ENCODE assay signal across 17 cellular contexts in genomic region chr2:115190459-115190858, GRCh38.
DNase-seq lines count a peak whose midpoint lies in the region; TF ChIP-seq lines count a peak whose summit lies in the region.
"Had no signal": no experiment of that assay in that cellular context is flagged by ENCODE, and none has a peak within 500 bp of the region (broad histone marks: within the 10 kb centered on the region; RNA-seq: fewer than 3 reads in every experiment).

No MANE protein-coding gene starts in this region.

- peaks cover 13% of the 10 kb centered on the region for H3K4me1 Mint-ChIP-seq in endodermal cell
- H3K4me1 Mint-ChIP-seq: H9 had no signal

- no peaks in the 10 kb centered on the region for H3K27me3 Mint-ChIP-seq in endodermal cell (ENCODE audit: insufficient read depth)
- H3K27me3 Mint-ChIP-seq: CD4-positive, alpha-beta T cell had no signal

- H3K27me3 ChIP-seq in SJCRH30 (peaks cover 4% of the 10 kb centered on the region; the same call in 1 of the 2 replicates), endodermal cell (ENCODE audit: control insufficient read depth, insufficient read depth, low read length, poor library complexity, severe bottlenecking) (no peaks in the 10 kb centered on the region)

- H3K36me3 ChIP-seq in SJCRH30 (no peaks in the 10 kb centered on the region), endodermal cell (ENCODE audit: control insufficient read depth, insufficient read depth, low read length) (peaks cover 3% of the 10 kb centered on the region)

- no peak overlapping the region for H3K4me3 Mint-ChIP-seq in endodermal cell
- H3K4me3 Mint-ChIP-seq: CD4-positive, alpha-beta T cell; H9 had no signal

- DNase-seq in NCI-H82 (lab: John Stamatoyannopoulos, UW): peak; percentile 27
- no peak for DNase-seq in NCI-H82 treated with DMSO at 0.1 percent for 48 hours (lab: John Stamatoyannopoulos, UW; ENCODE audit: unreplicated experiment)
- DNase-seq in SJCRH30: peak; percentile 57 to 63
- DNase-seq in endodermal cell: peak; percentile 49
- no peak for DNase-seq in iPS-NIHi11 (ENCODE audit: low spot score)
- no peak for DNase-seq in NCI-H1105 (lab: John Stamatoyannopoulos, UW)
- no peak for DNase-seq in NCI-H526 (lab: John Stamatoyannopoulos, UW)
- DNase-seq: AML-193; Caco-2; CD4-positive, alpha-beta T cell; DND-41; EL; H9 had no signal

- H3K27ac Mint-ChIP-seq in endodermal cell: no peak overlapping the region
- H3K27ac Mint-ChIP-seq: CD4-positive, alpha-beta T cell had no signal

- H3K4me1 ChIP-seq in SJCRH30 (no peaks in the 10 kb centered on the region), endodermal cell (ENCODE audit: control insufficient read depth, insufficient read depth, low read length) (no peaks in the 10 kb centered on the region)
- H3K4me1 ChIP-seq: A549, Caco-2 had no signal

- no peak for TF ChIP-seq CTCF in endodermal cell (conservative IDR thresholded peaks at IDR 0.05)

- H3K27ac ChIP-seq in SJCRH30 (no peak overlapping the region), endodermal cell (ENCODE audit: low read depth, low read length) (no peak overlapping the region)
- H3K27ac ChIP-seq: 22Rv1, A549, C4-2B had no signal

- no peak overlapping the region for H3K4me3 ChIP-seq in SJCRH30
- no peak overlapping the region for H3K4me3 ChIP-seq in endodermal cell (ENCODE audit: low read length)
- H3K4me3 ChIP-seq: A549, GM12878 had no signal

- no peaks in the 10 kb centered on the region for H3K36me3 Mint-ChIP-seq in endodermal cell (ENCODE audit: low read depth)

- no peak overlapping the region for H3K9ac ChIP-seq in endodermal cell (ENCODE audit: extremely low read depth, low read length, poor library complexity, severe bottlenecking)

- WGBS in endodermal cell (ENCODE audit: insufficient coverage in 1 of 2, insufficient read length in 1 of 2), 2 experiments: 91 to 92% methylated on average over 10 to 13 of the region's 13 CpGs

- H3K9me3 ChIP-seq in SJCRH30 (replicated peaks) (no peaks in the 10 kb centered on the region), endodermal cell (ENCODE audit: control insufficient read depth, low read length) (peaks cover 19% of the 10 kb centered on the region)
- H3K9me3 ChIP-seq: A549, Caco-2 had no signal

- peaks cover 3% of the 10 kb centered on the region for H3K9me3 Mint-ChIP-seq in endodermal cell

Comparison
In these comparisons a context has a peak if more than half of its experiments do, and no peak if none do; other contexts are left out.
1. DNase-seq: peak in NCI-H82 (single experiment), SJCRH30 (2 of 2) and endodermal cell (single experiment); none in NCI-H82 treated with DMSO at 0.1 percent for 48 hours (single experiment), iPS-NIHi11 (single experiment), NCI-H1105 (single experiment) and NCI-H526 (0 of 2).